10 cellular contexts compared by ENCODE assay signal in the genomic region with DNA sequence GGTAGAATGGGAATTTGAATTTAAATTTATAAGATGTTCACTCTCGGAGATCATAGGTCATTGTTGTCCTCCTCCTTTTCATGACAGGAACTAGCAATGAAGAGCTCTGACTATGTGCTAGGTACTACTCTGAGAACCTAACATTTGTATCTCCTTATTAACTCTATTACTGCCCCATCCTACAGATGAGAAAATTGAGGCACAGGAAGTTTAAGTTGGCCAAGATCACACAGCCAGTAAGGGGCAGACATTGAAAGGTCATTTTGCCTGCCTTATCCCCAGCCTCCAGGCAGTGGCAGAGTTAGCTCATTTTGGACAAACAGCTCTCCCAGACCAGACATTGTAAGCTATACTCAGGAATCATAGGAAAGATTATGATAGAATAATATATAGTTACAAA. TPM values are rescaled to one million over a fixed set of nuclear protein-coding genes. Genes with fewer than 3 reads are reported as not detected.
DNase-seq lines count a peak whose midpoint lies in the region; ATAC-seq and TF ChIP-seq lines count a peak whose summit lies in the region.
"Had no signal": no experiment of that assay in that cellular context is flagged by ENCODE, and none has a peak within 500 bp of the region (broad histone marks: within the 10 kb centered on the region; RNA-seq: fewer than 3 reads in every experiment).

No MANE protein-coding gene starts in this region.

- no peaks in the 10 kb centered on the region for H3K27me3 ChIP-seq in naive thymus-derived CD4-positive, alpha-beta T cell (ENCODE audit: control insufficient read depth in 2 of 2, insufficient read depth in 2 of 2, low read length in 2 of 2)
- H3K27me3 ChIP-seq: hepatocyte, thyroid gland had no signal

- no peak for ATAC-seq in naive thymus-derived CD4-positive, alpha-beta T cell
- ATAC-seq in HG02852 (IDR thresholded peaks at IDR 0.05; ENCODE audit: unreplicated experiment), result no peak

- H3K36me3 ChIP-seq in naive thymus-derived CD4-positive, alpha-beta T cell (ENCODE audit: control insufficient read depth in 2 of 3, insufficient read depth in 3 of 3, low read length in 3 of 3), result peaks cover 0 to 11% (median 8%) of the 10 kb centered on the region in 3 experiments
- H3K36me3 ChIP-seq: thyroid gland had no signal

- H3K36me3 Mint-ChIP-seq in naive thymus-derived CD4-positive, alpha-beta T cell, result peaks cover 0 to 29% (median 9%) of the 10 kb centered on the region in 5 donors

- no peak overlapping the region for H3K4me3 Mint-ChIP-seq in naive thymus-derived CD4-positive, alpha-beta T cell
- H3K4me3 Mint-ChIP-seq: neural crest cell had no signal

- peak overlapping the region in 2 of 9 donors; percentile 23 to 90 for H3K27ac Mint-ChIP-seq in naive thymus-derived CD4-positive, alpha-beta T cell

- POLR2A ChIA-PET in naive thymus-derived CD4-positive, alpha-beta T cell (lab: Charles Lee), result interaction anchor here (1.0 to 5.7 kb wide), 4 partner anchors 28 to 138 kb away, joined by 3 to 49 read pairs (median 4); partner anchors contain the start of gene DDX21

- peak overlapping the region; percentile 24 for H3K27ac ChIP-seq in naive thymus-derived CD4-positive, alpha-beta T cell (ENCODE audit: low read depth, low read length)
- H3K27ac ChIP-seq: hepatocyte, thyroid gland had no signal

- no peaks in the 10 kb centered on the region for H3K9me3 ChIP-seq in naive thymus-derived CD4-positive, alpha-beta T cell (ENCODE audit: control insufficient read depth in 2 of 3, low read length in 3 of 3)
- H3K9me3 ChIP-seq: thyroid gland had no signal

- CTCF ChIA-PET in naive thymus-derived CD4-positive, alpha-beta T cell (lab: Charles Lee), result interaction anchor here (0.6 to 7.9 kb wide), 11 partner anchors 28 to 441 kb away, joined by 3 to 186 read pairs (median 3); partner anchors contain the start of genes DDX21 and KIFBP

- intact Hi-C loops in naive thymus-derived CD4-positive, alpha-beta T cell (cut with micrococcal nuclease), result loop anchor here (1.0 to 5.0 kb wide), 8 partner anchors 29 to 413 kb away; partner anchors contain the start of gene KIFBP (in 2 of the 2)

- no peaks in the 10 kb centered on the region for H3K9me3 Mint-ChIP-seq in naive thymus-derived CD4-positive, alpha-beta T cell
- H3K9me3 Mint-ChIP-seq: neural crest cell had no signal

- no peaks in the 10 kb centered on the region for H3K27me3 Mint-ChIP-seq in naive thymus-derived CD4-positive, alpha-beta T cell

- peaks cover 28 to 37% of the 10 kb centered on the region in 2 donors for H3K4me1 ChIP-seq in naive thymus-derived CD4-positive, alpha-beta T cell (ENCODE audit: control insufficient read depth in 2 of 2, insufficient read depth in 2 of 2, low read length in 2 of 2)
- H3K4me1 ChIP-seq: thyroid gland had no signal

- H3K4me3 ChIP-seq in cardiac fibroblast (replicated peaks in 1 of 2; ENCODE audit: low read depth in 2 of 2, low read length in 2 of 2), result no peak overlapping the region
- no peak overlapping the region for H3K4me3 ChIP-seq in naive thymus-derived CD4-positive, alpha-beta T cell (ENCODE audit: low read length)
- H3K4me3 ChIP-seq: hepatocyte, thyroid gland had no signal

- in situ Hi-C loops in Caki2 (cut with HindIII; ENCODE audit: low pct_unique_long_range_greater_than_20kb, low sequenced_read_pairs), result no loop called here

- peaks cover 26 to 63% (median 53%) of the 10 kb centered on the region in 7 donors for H3K4me1 Mint-ChIP-seq in naive thymus-derived CD4-positive, alpha-beta T cell
- H3K4me1 Mint-ChIP-seq: neural crest cell had no signal

- TF ChIP-seq CTCF in cardiac fibroblast (IDR thresholded peaks at IDR 0.05; ENCODE audit: low read depth, low read length), result no peak

- DNase-seq in Caki2 (ENCODE audit: low read depth) (peak; percentile 28), M059J (ENCODE audit: low read depth) (peak; percentile 46), cardiac fibroblast (ENCODE audit: low read depth in 2 of 2) (peak; percentile 47 to 68), NCI-H187 treated with DMSO at 0.1 percent for 48 hours (lab: John Stamatoyannopoulos, UW) (no peak), NCI-H1105 treated with DMSO at 0.1 percent for 48 hours (lab: John Stamatoyannopoulos, UW) (no peak)
- DNase-seq in naive thymus-derived CD4-positive, alpha-beta T cell, result no peak

RNA-seq across cellular contexts. Expression of gene SRGN, which starts 6.0 kb away (rescaled TPM):
- 288 and 293 TPM in 2 replicates for total RNA-seq in Caki2 (2014; rRNA removed; shearing (Covaris generic); ENCODE audit: low replicate concordance)
- 740 and 865 TPM in 2 replicates for total RNA-seq in M059J (2014; rRNA removed; shearing (Covaris generic))
- total RNA-seq in naive thymus-derived CD4-positive, alpha-beta T cell, result 100 to 1,000 TPM in 3 of 5 experiments, 10 to 100 TPM in 2; 66.6 to 748 (median 227) TPM
- 100 to 1,000 TPM in 1 of 2 donors, 10 to 100 TPM in 1; 79.1 to 118 TPM for polyA plus RNA-seq in naive thymus-derived CD4-positive, alpha-beta T cell
- total RNA-seq: neural crest cell had no signal

RNA-seq across cellular contexts. Expression of gene VPS26A, which starts 30.0 kb away (rescaled TPM):
- 20.1 and 25.2 TPM in 2 replicates for total RNA-seq in Caki2 (2014; rRNA removed; shearing (Covaris generic); ENCODE audit: low replicate concordance)
- 21.2 and 44.1 TPM in 2 replicates for total RNA-seq in M059J (2014; rRNA removed; shearing (Covaris generic))
- 10 to 100 TPM; 25.5 to 35.0 (median 29.5) TPM for total RNA-seq in naive thymus-derived CD4-positive, alpha-beta T cell
- polyA plus RNA-seq in naive thymus-derived CD4-positive, alpha-beta T cell, result 10 to 100 TPM; 27.4 to 29.1 TPM

Comparison
In these comparisons a context has a peak if more than half of its experiments do, and no peak if none do; other contexts are left out.
1. DNase-seq: peak in Caki2 (single experiment), M059J (single experiment) and cardiac fibroblast (2 of 2); none in naive thymus-derived CD4-positive, alpha-beta T cell (0 of 9), NCI-H187 treated with DMSO at 0.1 percent for 48 hours (single experiment) and NCI-H1105 treated with DMSO at 0.1 percent for 48 hours (single experiment).